Comparison of ENCODE assay signal across 18 cellular contexts in the genomic region with DNA sequence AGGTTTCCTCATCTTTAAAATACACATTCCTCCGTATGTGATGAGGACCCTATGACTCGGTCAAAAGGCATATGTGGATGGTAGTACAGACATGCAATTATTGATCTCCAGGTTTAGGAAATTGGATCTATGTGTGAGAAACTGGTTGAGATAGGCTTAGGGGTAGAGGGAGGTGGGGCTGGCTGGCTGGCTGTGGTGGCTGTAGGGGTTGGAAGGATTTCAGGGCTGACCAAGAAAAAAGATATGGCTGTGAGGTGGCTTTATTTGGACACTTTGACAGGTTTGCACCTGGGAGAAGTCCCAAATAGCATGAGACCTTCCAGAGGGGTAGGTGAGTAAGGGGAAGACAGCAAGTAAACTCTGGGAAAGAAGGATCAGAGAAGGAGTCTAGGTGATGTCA. TPM values are rescaled to one million over a fixed set of nuclear protein-coding genes. Genes with fewer than 3 reads are reported as not detected.
A peak's percentile ranks its signal among the peaks of the same experiment; 100 is the strongest.
DNase-seq lines count a peak whose midpoint lies in the region; ATAC-seq, FAIRE-seq and TF ChIP-seq lines count a peak whose summit lies in the region.
"Had no signal": no experiment of that assay in that cellular context is flagged by ENCODE, and none has a peak within 500 bp of the region (broad histone marks: within the 10 kb centered on the region; RNA-seq: fewer than 3 reads in every experiment).

No MANE protein-coding gene starts in this region.

- no peak overlapping the region for H3K4me3 ChIP-seq in pancreas
- H3K4me3 ChIP-seq: BLaER1 had no signal

- H3K27me3 ChIP-seq in pancreas = no peaks in the 10 kb centered on the region
- H3K27me3 ChIP-seq: BLaER1 had no signal

- H3K27me3 Mint-ChIP-seq in HFFc6 (ENCODE audit: insufficient read depth) = peaks cover 2% of the 10 kb centered on the region; the same call in 1 of the 2 replicates
- H3K27me3 Mint-ChIP-seq: CD4-positive, alpha-beta memory T cell had no signal

- intact Hi-C loops in left ventricle myocardium superior (cut with micrococcal nuclease) = loop anchor here (10.0 kb wide), 1 partner anchor 191 kb away; no protein-coding TSS in a partner anchor
- intact Hi-C loops in Right ventricle myocardium superior (cut with DNase I) = no loop called here
- intact Hi-C loops in pancreas (cut with DNase I) = no loop called here

- ATAC-seq in left ventricle myocardium superior = peak; percentile 21
- no peak for ATAC-seq in Right ventricle myocardium superior (ENCODE audit: poor library complexity)
- peak in 3 of 4 donors; percentile 49 to 66 (median 54) for ATAC-seq in pancreas

- peaks cover 60% of the 10 kb centered on the region for H3K36me3 Mint-ChIP-seq in HFFc6 (ENCODE audit: low read depth)

- H3K4me1 ChIP-seq in pancreas = peaks cover 0 to 6% (median 0%) of the 10 kb centered on the region in 3 donors
- H3K4me1 ChIP-seq: BLaER1 had no signal

- H3K27ac ChIP-seq in pancreas = peak overlapping the region in 1 of 4 donors; percentile 34
- H3K27ac ChIP-seq: BLaER1 had no signal

- H3K4me1 Mint-ChIP-seq in HFFc6 (ENCODE audit: low read depth) = no peaks in the 10 kb centered on the region
- H3K4me1 Mint-ChIP-seq: CD14-positive monocyte had no signal

- no peaks in the 10 kb centered on the region; the same call in 1 of the 2 replicates for H3K9me3 Mint-ChIP-seq in HFFc6

- no peak overlapping the region for H3K4me3 Mint-ChIP-seq in HFFc6
- H3K4me3 Mint-ChIP-seq: CD14-positive monocyte; CD4-positive, alpha-beta memory T cell had no signal

- WGBS in pancreas, 2 donors = 84 to 95% methylated on average over 2 of the region's 2 CpGs

- no peak for TF ChIP-seq CTCF in HFFc6 (IDR thresholded peaks at IDR 0.05)
- no peak for TF ChIP-seq CTCF in pancreas (IDR thresholded peaks at IDR 0.05)

- H3K27ac Mint-ChIP-seq in HFFc6 = peak overlapping the region; percentile 3; the same call in 1 of the 2 replicates

- no peak for FAIRE-seq in pancreas (lab: Jason Lieb, UNC)
- FAIRE-seq: A204.1, GM12892, GM18507 had no signal

- H3K9me3 ChIP-seq in pancreas = no peaks in the 10 kb centered on the region

- DNase-seq in left ventricle myocardium superior (no peak), Right ventricle myocardium superior (no peak), HFFc6 (no peak), pancreas (no peak), SIG-M5 treated with dmso at 0.1 percent for 504 hours (lab: John Stamatoyannopoulos, UW; ENCODE audit: unreplicated experiment) (no peak), HT-29 (ENCODE audit: low spot score) (no peak)
- DNase-seq: AML-193; CD4-positive, alpha-beta memory T cell; DMS153; GDM1; GOT3; H7 had no signal

- H3K36me3 ChIP-seq in pancreas = peaks cover 0 to 49% (median 8%) of the 10 kb centered on the region in 3 donors

RNA-seq across cellular contexts. Expression of a gene that starts 39.6 kb away (rescaled TPM):
- total RNA-seq in left ventricle myocardium superior (not detected), Right ventricle myocardium superior (not detected), pancreas (not detected)
- total RNA-seq in HFFc6 (2021; fragmentation: NEBNext Ultra II Directional; extraction: Animal tissue kit (Norgen Biotek cat#: 25700)) = not detected
- not detected for polyA plus RNA-seq in pancreas
- not detected in 2 replicates for total RNA-seq in HT-29 (2014; rRNA removed; shearing (Covaris generic))
- total RNA-seq: CD4-positive, alpha-beta memory T cell; Daoy; H7 had no signal
- polyA plus RNA-seq: CD14-positive monocyte; CD4-positive, alpha-beta memory T cell had no signal
